16 cellular contexts compared by ENCODE assay signal in genomic region chr1:68104155-68104554, GRCh38. TPM values are rescaled to one million over a fixed set of nuclear protein-coding genes. Genes with fewer than 3 reads are reported as not detected.
DNase-seq lines count a peak whose midpoint lies in the region; ATAC-seq, FAIRE-seq and TF ChIP-seq lines count a peak whose summit lies in the region.
"Had no signal": no experiment of that assay in that cellular context is flagged by ENCODE, and none has a peak within 500 bp of the region (broad histone marks: within the 10 kb centered on the region; RNA-seq: fewer than 3 reads in every experiment).

No MANE protein-coding gene starts in this region.

- H3K4me1 Mint-ChIP-seq in MCF 10A (ENCODE audit: insufficient read depth, unreplicated experiment) (no peaks in the 10 kb centered on the region), natural killer cell (no peaks in the 10 kb centered on the region)

- H3K9ac ChIP-seq in mammary epithelial cell (ENCODE audit: insufficient read depth, low read length): no peak overlapping the region

- peak; percentile 95 for FAIRE-seq in islet of Langerhans (lab: Jason Lieb, UNC)
- FAIRE-seq: K562 had no signal

- DNase-seq in mammary epithelial cell (peak; percentile 41), MCF 10A (ENCODE audit: unreplicated experiment) (no peak), body of pancreas (no peak), natural killer cell (no peak), NCI-H1105 (lab: John Stamatoyannopoulos, UW) (no peak), GF-D8 (lab: John Stamatoyannopoulos, UW) (no peak), thyroid gland (no peak)
- DNase-seq: activated CD4-positive, alpha-beta T cell treated with anti-CD3 and anti-CD28 coated beads for 1 hour; effector CD4-positive, alpha-beta T cell; heart left ventricle; left ventricle myocardium inferior; NCI-H2029; SW 1271; trophoblast cell had no signal

- H3K36me3 Mint-ChIP-seq in MCF 10A (ENCODE audit: insufficient read depth, unreplicated experiment) (no peaks in the 10 kb centered on the region), natural killer cell (no peaks in the 10 kb centered on the region)

- CTCF ChIA-PET in mammary epithelial cell (lab: Charles Lee; ENCODE audit: low non-redundant PET) (no interaction called here), MCF 10A (lab: Yijun Ruan, JAX) (interaction anchor here (0.5 to 1.6 kb wide), 9 partner anchors 9 to 510 kb away, joined by 3 to 5 read pairs (median 4); no protein-coding TSS in a partner anchor)

- H3K79me2 ChIP-seq in mammary epithelial cell (ENCODE audit: insufficient read depth, low read length): no peaks in the 10 kb centered on the region

- intact Hi-C loops in mammary epithelial cell (cut with micrococcal nuclease) (no loop called here), MCF 10A (cut with micrococcal nuclease) (no loop called here), body of pancreas (cut with DNase I) (no loop called here), natural killer cell (cut with micrococcal nuclease) (no loop called here), thyroid gland (cut with DNase I) (no loop called here)

- dilution Hi-C loops in mammary epithelial cell (cut with HindIII; ENCODE audit: low sequenced_read_pairs): no loop called here

- BruUV-seq in mammary epithelial cell (replicated peaks; lab: Mats Ljungman, UMichigan): no TSS peak
- BruUV-seq in MCF 10A (replicated peaks; lab: Mats Ljungman, UMichigan): no TSS peak

- ATAC-seq in body of pancreas (peak; percentile 47), natural killer cell (no peak)
- ATAC-seq: heart left ventricle, K562 had no signal

- H3K27ac ChIP-seq in mammary epithelial cell (ENCODE audit: insufficient read depth, low read depth, low read length): no peak overlapping the region
- H3K27ac ChIP-seq in body of pancreas: no peak overlapping the region
- H3K27ac ChIP-seq in thyroid gland: no peak overlapping the region
- H3K27ac ChIP-seq: heart left ventricle, left ventricle myocardium inferior had no signal

- H3K36me3 ChIP-seq in mammary epithelial cell (ENCODE audit: insufficient read depth, low read length) (no peaks in the 10 kb centered on the region), body of pancreas (replicated peaks in 1 of 2; ENCODE audit: insufficient read depth in 1 of 2, low read depth in 2 of 2) (no peaks in the 10 kb centered on the region), thyroid gland (no peaks in the 10 kb centered on the region)
- H3K36me3 ChIP-seq: heart left ventricle, left ventricle myocardium inferior had no signal

- H3K4me3 ChIP-seq in mammary epithelial cell (replicated peaks in 1 of 3; ENCODE audit: insufficient read depth in 1 of 3, low read depth in 2 of 3, low read length in 3 of 3) (no peak overlapping the region), body of pancreas (no peak overlapping the region), thyroid gland (replicated peaks in 1 of 3) (no peak overlapping the region)
- H3K4me3 ChIP-seq: heart left ventricle, K562, left ventricle myocardium inferior had no signal

- H3K27me3 ChIP-seq in mammary epithelial cell (ENCODE audit: insufficient read depth, low read length): no peaks in the 10 kb centered on the region
- H3K27me3 ChIP-seq in body of pancreas: no peaks in the 10 kb centered on the region
- H3K27me3 ChIP-seq in thyroid gland: no peaks in the 10 kb centered on the region
- H3K27me3 ChIP-seq: heart left ventricle had no signal

- H3K4me3 Mint-ChIP-seq in MCF 10A (ENCODE audit: unreplicated experiment) (no peak overlapping the region), natural killer cell (no peak overlapping the region)

- POLR2A ChIA-PET in MCF 10A (lab: Yijun Ruan, JAX): no interaction called here

- H3K27me3 Mint-ChIP-seq in MCF 10A (ENCODE audit: insufficient read depth, unreplicated experiment) (no peaks in the 10 kb centered on the region), natural killer cell (ENCODE audit: low read depth in 2 of 2) (peaks cover 0 to 36% of the 10 kb centered on the region in 2 donors)

- H3K27ac Mint-ChIP-seq in MCF 10A (ENCODE audit: low read depth, unreplicated experiment) (no peak overlapping the region), natural killer cell (no peak overlapping the region)

- WGBS in mammary epithelial cell (ENCODE audit: low coverage, missing lambda C conversion rate): 93% methylated on average over 3 of the region's 3 CpGs
- 85 to 86% methylated on average over 3 of the region's 3 CpGs for WGBS in body of pancreas, 2 donors
- 63 to 75% methylated on average over 3 of the region's 3 CpGs for WGBS in thyroid gland, 2 donors

- no peak overlapping the region for H3K4me2 ChIP-seq in mammary epithelial cell (ENCODE audit: insufficient read depth, low read depth, low read length)

- no peaks in the 10 kb centered on the region for H4K20me1 ChIP-seq in mammary epithelial cell (ENCODE audit: insufficient read depth, low read length)

- H3K9me3 ChIP-seq in mammary epithelial cell (replicated peaks; ENCODE audit: insufficient read depth, low read length) (no peaks in the 10 kb centered on the region), body of pancreas (no peaks in the 10 kb centered on the region), thyroid gland (no peaks in the 10 kb centered on the region)
- H3K9me3 ChIP-seq: heart left ventricle, left ventricle myocardium inferior had no signal

- TF ChIP-seq POLR2A in body of pancreas (IDR thresholded peaks at IDR 0.05): no peak
- TF ChIP-seq POLR2A in thyroid gland (IDR thresholded peaks at IDR 0.05): no peak

- H3K9me3 Mint-ChIP-seq in MCF 10A (ENCODE audit: unreplicated experiment) (no peaks in the 10 kb centered on the region), natural killer cell (no peaks in the 10 kb centered on the region)

- H2AFZ ChIP-seq in mammary epithelial cell (ENCODE audit: low read depth, low read length): no peak overlapping the region

- in situ Hi-C loops in mammary epithelial cell (cut with MboI; ENCODE audit: low sequenced_read_pairs in 2 of 2): loop anchor here (10.0 to 25.0 kb wide), 3 partner anchors 249 to 567 kb away; no protein-coding TSS in a partner anchor

- H3K4me1 ChIP-seq in mammary epithelial cell (ENCODE audit: insufficient read depth, low read length): peaks cover 6% of the 10 kb centered on the region
- H3K4me1 ChIP-seq in body of pancreas: no peaks in the 10 kb centered on the region
- no peaks in the 10 kb centered on the region for H3K4me1 ChIP-seq in thyroid gland
- H3K4me1 ChIP-seq: heart left ventricle, left ventricle myocardium inferior had no signal

- TF ChIP-seq CTCF in mammary epithelial cell (conservative IDR thresholded peaks at IDR 0.05 in 1 of 2, IDR thresholded peaks at IDR 0.05 in 1 of 2; ENCODE audit: extremely low read depth in 1 of 2, insufficient read depth in 1 of 2, low read depth in 1 of 2, low read length in 2 of 2) (no peak), MCF 10A (IDR thresholded peaks at IDR 0.05; ENCODE audit: unreplicated experiment) (no peak), body of pancreas (IDR thresholded peaks at IDR 0.05) (no peak), natural killer cell (IDR thresholded peaks at IDR 0.05) (no peak), thyroid gland (IDR thresholded peaks at IDR 0.05) (no peak)

RNA-seq across cellular contexts. Expression of gene DIRAS3, which starts 53.7 kb away (rescaled TPM):
- under 1 TPM in 1 of 2 donors, not detected in 1; 0.33 TPM for total RNA-seq in mammary epithelial cell
- 1.6 TPM for polyA plus RNA-seq in mammary epithelial cell
- polyA minus RNA-seq in mammary epithelial cell: 1.4 TPM
- not detected in 2 replicates for total RNA-seq in MCF 10A (2022)
- 10 to 100 TPM in 1 of 2 donors, 1 to 10 TPM in 1; 5.3 to 10.6 TPM for total RNA-seq in body of pancreas
- total RNA-seq in natural killer cell: not detected
- 1 to 10 TPM; 2.1 to 2.4 (median 2.3) TPM for total RNA-seq in thyroid gland
